Comparison of ENCODE assay signal across 7 cellular contexts in genomic region chr17:37643829-37644228, GRCh38. TPM values are rescaled to one million over a fixed set of nuclear protein-coding genes. Genes with fewer than 3 reads are reported as not detected.
DNase-seq lines count a peak whose midpoint lies in the region; ATAC-seq, FAIRE-seq and TF ChIP-seq lines count a peak whose summit lies in the region.

No MANE protein-coding gene starts in this region.

- POLR2A ChIA-PET in WTC11 (lab: Charles Lee), result no interaction called here

- no peak for ATAC-seq in WTC11
- no peak for ATAC-seq in stimulated activated effector memory CD8-positive, alpha-beta T cell treated with anti-CD3 and anti-CD28 coated beads, Interleukin-12 subunit alpha, Interleukin-12 subunit beta, amount 100 ng/mL, for 72 hours
- no peak for ATAC-seq in GM19023 (IDR thresholded peaks at IDR 0.05; ENCODE audit: unreplicated experiment)

- DNase-seq in HTR-8/SVneo (ENCODE audit: insufficient read length, low spot score) (peak; percentile 22), WTC11 (ENCODE audit: low spot score) (no peak), GM12891 (ENCODE audit: insufficient read length, low spot score) (no peak), amniotic stem cell (lab: John Stamatoyannopoulos, UW) (no peak)
- DNase-seq in stimulated activated effector memory CD8-positive, alpha-beta T cell treated with anti-CD3 and anti-CD28 coated beads, Interleukin-12 subunit alpha, Interleukin-12 subunit beta, amount 100 ng/mL, for 72 hours (ENCODE audit: low spot score in 2 of 2), result no peak

- H3K27me3 Mint-ChIP-seq in WTC11 (ENCODE audit: low read depth), result peaks cover 39% of the 10 kb centered on the region

- H3K4me3 Mint-ChIP-seq in WTC11, result peak overlapping the region; percentile 97
- peak overlapping the region; percentile 85 for H3K4me3 Mint-ChIP-seq in stimulated activated effector memory CD8-positive, alpha-beta T cell treated with anti-CD3 and anti-CD28 coated beads, Interleukin-12 subunit alpha, Interleukin-12 subunit beta, amount 100 ng/mL, for 72 hours

- H3K36me3 Mint-ChIP-seq in WTC11, result peaks cover 22% of the 10 kb centered on the region
- peaks cover 43% of the 10 kb centered on the region for H3K36me3 Mint-ChIP-seq in stimulated activated effector memory CD8-positive, alpha-beta T cell treated with anti-CD3 and anti-CD28 coated beads, Interleukin-12 subunit alpha, Interleukin-12 subunit beta, amount 100 ng/mL, for 72 hours

- peaks cover 13% of the 10 kb centered on the region for H3K4me1 Mint-ChIP-seq in WTC11
- peaks cover 30% of the 10 kb centered on the region for H3K4me1 Mint-ChIP-seq in stimulated activated effector memory CD8-positive, alpha-beta T cell treated with anti-CD3 and anti-CD28 coated beads, Interleukin-12 subunit alpha, Interleukin-12 subunit beta, amount 100 ng/mL, for 72 hours

- no peak overlapping the region for H3K27ac Mint-ChIP-seq in WTC11
- H3K27ac Mint-ChIP-seq in stimulated activated effector memory CD8-positive, alpha-beta T cell treated with anti-CD3 and anti-CD28 coated beads, Interleukin-12 subunit alpha, Interleukin-12 subunit beta, amount 100 ng/mL, for 72 hours, result peak overlapping the region; percentile 91

- CTCF ChIA-PET in WTC11 (lab: Charles Lee), result no interaction called here

- peak overlapping the region; percentile 67 for H3K4me3 ChIP-seq in iPS-11a (ENCODE audit: low read depth, low read length)

- FAIRE-seq in HTR-8/SVneo (lab: Jason Lieb, UNC), result no peak
- no peak for FAIRE-seq in GM12891 (lab: Jason Lieb, UNC)

- H3K9me3 Mint-ChIP-seq in WTC11, result no peaks in the 10 kb centered on the region
- H3K9me3 Mint-ChIP-seq in stimulated activated effector memory CD8-positive, alpha-beta T cell treated with anti-CD3 and anti-CD28 coated beads, Interleukin-12 subunit alpha, Interleukin-12 subunit beta, amount 100 ng/mL, for 72 hours, result no peaks in the 10 kb centered on the region

- no peak for TF ChIP-seq POLR2A in GM12891 (IDR thresholded peaks at IDR 0.05; ENCODE audit: low read depth, low read length)

- TF ChIP-seq CTCF in WTC11 (IDR thresholded peaks at IDR 0.05), result no peak

TF ChIP-seq in WTC11, 78 proteins besides CTCF, POLR2A, EP300 and RAD21:
- TF ChIP-seq GRHL2 (CRISPR knock-in tag; IDR thresholded peaks at IDR 0.05; ENCODE audit: insufficient replicate concordance, severe bottlenecking) (no peak), ZNF138 (CRISPR knock-in tag; conservative IDR thresholded peaks at IDR 0.05) (no peak), E2F1 (CRISPR knock-in tag; IDR thresholded peaks at IDR 0.05) (no peak), NR1H2 (CRISPR knock-in tag; IDR thresholded peaks at IDR 0.05) (no peak), ZNF396 (CRISPR knock-in tag; IDR thresholded peaks at IDR 0.05; ENCODE audit: borderline replicate concordance) (no peak), ZSCAN18 (CRISPR knock-in tag; IDR thresholded peaks at IDR 0.05) (no peak), ZNF512 (CRISPR knock-in tag; IDR thresholded peaks at IDR 0.05; ENCODE audit: borderline replicate concordance) (no peak), ATF1 (CRISPR knock-in tag; IDR thresholded peaks at IDR 0.05) (no peak), ZNF416 (CRISPR knock-in tag; IDR thresholded peaks at IDR 0.05) (no peak)

TF ChIP-seq in GM12891, 5 proteins besides CTCF, POLR2A, EP300 and RAD21:
- TF ChIP-seq POU2F2 (IDR thresholded peaks at IDR 0.05; ENCODE audit: low read depth, low read length) (no peak), PAX5 (IDR thresholded peaks at IDR 0.05; ENCODE audit: insufficient read depth, low read length, severe bottlenecking) (no peak), POLR2AphosphoS5 (IDR thresholded peaks at IDR 0.05; ENCODE audit: low read depth, low read length) (no peak), SPI1 (IDR thresholded peaks at IDR 0.05; ENCODE audit: low read depth, low read length) (no peak), TAF1 (IDR thresholded peaks at IDR 0.05; ENCODE audit: low read depth, low read length) (no peak)

RNA-seq across cellular contexts. Expression of gene DDX52, which starts 0.6 kb away (rescaled TPM):
- total RNA-seq in WTC11 (2021), result 29.8 to 31.9 TPM (median 30.6 TPM) in 3 replicates
- polyA plus RNA-seq in GM12891 (2012; ENCODE audit: low read depth, missing spikeins), result 10.8 TPM

RNA-seq across cellular contexts. Expression of gene SYNRG, which starts 34.6 kb away (rescaled TPM):
- 28.6 to 31.3 TPM (median 30.0 TPM) in 3 replicates for total RNA-seq in WTC11 (2021)
- 12.5 TPM for polyA plus RNA-seq in GM12891 (2012; ENCODE audit: low read depth, missing spikeins)
